Comparison of ENCODE assay signal across 20 cellular contexts in the genomic region with DNA sequence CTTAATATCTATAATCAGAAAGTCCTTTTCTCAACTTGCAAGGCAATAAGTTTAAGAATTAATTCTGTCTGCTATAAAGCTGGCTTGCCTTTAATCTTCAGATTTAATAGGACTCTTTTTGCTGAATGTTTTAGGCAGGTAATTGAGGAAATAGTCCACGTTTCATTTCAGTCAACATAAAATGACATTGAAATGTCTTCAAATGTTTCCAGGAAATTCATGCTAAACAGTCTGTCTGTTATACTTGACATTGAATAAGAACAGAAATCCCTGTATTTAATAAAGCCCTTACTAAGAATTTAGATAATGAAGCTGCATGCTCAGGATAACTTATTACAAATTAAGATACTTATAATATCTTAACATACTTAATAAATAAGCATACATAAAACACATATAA.
A peak's percentile ranks its signal among the peaks of the same experiment; 100 is the strongest.
DNase-seq lines count a peak whose midpoint lies in the region; ATAC-seq, FAIRE-seq and TF ChIP-seq lines count a peak whose summit lies in the region.
"Had no signal": no experiment of that assay in that cellular context is flagged by ENCODE, and none has a peak within 500 bp of the region (broad histone marks: within the 10 kb centered on the region; RNA-seq: fewer than 3 reads in every experiment).

No MANE protein-coding gene starts in this region.

- peak; percentile 83 for TF ChIP-seq EP300 in neural cell (conservative IDR thresholded peaks at IDR 0.05; ENCODE audit: poor library complexity, severe bottlenecking)

- H3K79me2 ChIP-seq in ACC112 (ENCODE audit: control insufficient read depth, insufficient read depth, low read length, unreplicated experiment) (no peaks in the 10 kb centered on the region), neural cell (replicated peaks; ENCODE audit: insufficient read depth, low read length) (no peaks in the 10 kb centered on the region)

- no peak for TF ChIP-seq RAD21 in neural cell (conservative IDR thresholded peaks at IDR 0.05)

- H3K27ac ChIP-seq in heart right ventricle (peak overlapping the region in 6 of 10 donors; percentile 74 to 85 (median 82)), ACC112 (ENCODE audit: low read depth, low read length) (no peak overlapping the region), dorsolateral prefrontal cortex (peak overlapping the region in 52 of 59 donors; percentile 3 to 86 (median 70)), neural cell (ENCODE audit: low read length) (no peak overlapping the region)
- H3K27ac ChIP-seq: C4-2B, HL-60 had no signal

- H4K20me1 ChIP-seq in neural cell (ENCODE audit: insufficient read depth), result no peaks in the 10 kb centered on the region

- H3K9ac ChIP-seq in neural cell (ENCODE audit: low read length), result no peak overlapping the region

- H3K36me3 ChIP-seq in heart right ventricle (no peaks in the 10 kb centered on the region), ACC112 (ENCODE audit: insufficient read depth, low read length) (no peaks in the 10 kb centered on the region), neural cell (ENCODE audit: insufficient read depth, low read length) (no peaks in the 10 kb centered on the region)

- 8 to 21% methylated on average over 1 of the region's 1 CpG for WGBS in heart right ventricle, 2 donors

- H3K27me3 ChIP-seq in heart right ventricle (no peaks in the 10 kb centered on the region), ACC112 (ENCODE audit: insufficient read depth, low read length) (no peaks in the 10 kb centered on the region), dorsolateral prefrontal cortex (no peaks in the 10 kb centered on the region), neural cell (ENCODE audit: insufficient read depth, low read depth, low read length) (no peaks in the 10 kb centered on the region)

- intact Hi-C loops in heart right ventricle (cut with DNase I) (loop anchor here in 2 of 10 donors (5.0 kb wide), 2 partner anchors 64 to 76 kb away; no protein-coding TSS in a partner anchor), cardiac septum (cut with DNase I) (loop anchor here (5.0 kb wide), 1 partner anchor 76 kb away; no protein-coding TSS in a partner anchor), dorsolateral prefrontal cortex (cut with DNase I) (no loop called here)

- H3K9me3 ChIP-seq in heart right ventricle (no peaks in the 10 kb centered on the region), neural cell (ENCODE audit: low read length) (no peaks in the 10 kb centered on the region)
- H3K9me3 ChIP-seq: Caco-2 had no signal

- no peak overlapping the region for H3K4me2 ChIP-seq in neural cell (ENCODE audit: low read length)
- H3K4me2 ChIP-seq: GM23338 had no signal

- no peak for ATAC-seq in heart right ventricle
- ATAC-seq: GM23338, HCT116 had no signal

- TF ChIP-seq CTCF in heart right ventricle (IDR thresholded peaks at IDR 0.05) (no peak), dorsolateral prefrontal cortex (IDR thresholded peaks at IDR 0.05 in 54 of 56, conservative IDR thresholded peaks at IDR 0.05 in 2 of 56; ENCODE audit: low read depth in 1 of 56, partially characterized antibody in 56 of 56) (no peak), neural cell (IDR thresholded peaks at IDR 0.05; ENCODE audit: poor library complexity, severe bottlenecking) (no peak)

- no peak for FAIRE-seq in urothelium cell line (lab: Jason Lieb, UNC)
- no peak for FAIRE-seq in GM19239 (lab: Jason Lieb, UNC)
- FAIRE-seq: D721Med, G401.6, GM12891, GM18507 had no signal

- no peaks in the 10 kb centered on the region for H3K9me2 ChIP-seq in neural cell (ENCODE audit: insufficient read depth, low read length)

- no peak overlapping the region for H3K4me3 ChIP-seq in heart right ventricle
- no peak overlapping the region for H3K4me3 ChIP-seq in ACC112 (ENCODE audit: low read depth, low read length)
- peak overlapping the region in 8 of 59 donors; percentile 4 to 47 (median 34) for H3K4me3 ChIP-seq in dorsolateral prefrontal cortex
- no peak overlapping the region for H3K4me3 ChIP-seq in neural cell (ENCODE audit: low read length)
- H3K4me3 ChIP-seq: GM23338 had no signal

- DNase-seq in heart right ventricle (no peak), cardiac septum (ENCODE audit: low spot score) (no peak), dorsolateral prefrontal cortex (no peak), urothelium cell line (ENCODE audit: low spot score) (no peak), T1000 (lab: John Stamatoyannopoulos, UW) (no peak), GM19239 (ENCODE audit: insufficient read length, low spot score) (no peak)
- DNase-seq: Caco-2; CD4-positive, alpha-beta T cell; H7; HFFc6 had no signal

- H2AFZ ChIP-seq in ACC112 (ENCODE audit: low read length, unreplicated experiment) (peak overlapping the region; percentile 73), neural cell (ENCODE audit: low read depth, low read length) (no peak overlapping the region)
- H2AFZ ChIP-seq: GM23338 had no signal

- H3K4me1 ChIP-seq in heart right ventricle (peaks cover 0 to 54% (median 31%) of the 10 kb centered on the region in 9 donors), ACC112 (ENCODE audit: control insufficient read depth, insufficient read depth, low read length, unreplicated experiment) (peaks cover 18% of the 10 kb centered on the region)
- H3K4me1 ChIP-seq: Caco-2 had no signal

- peaks cover 4% of the 10 kb centered on the region for H3F3A ChIP-seq in neural cell (ENCODE audit: insufficient read depth, low read length, poor library complexity, severe bottlenecking)

TF ChIP-seq in neural cell, 6 proteins besides CTCF, POLR2A, EP300 and RAD21:
- TF ChIP-seq POLR2AphosphoS5 (IDR thresholded peaks at IDR 0.05) (peak; percentile 55), SMC3 (conservative IDR thresholded peaks at IDR 0.05; ENCODE audit: poor library complexity) (no peak)

Comparison
In these comparisons a context has a peak if more than half of its experiments do, and no peak if none do; other contexts are left out.
1. H3K27ac ChIP-seq: peak in heart right ventricle (6 of 10) and dorsolateral prefrontal cortex (52 of 59); none in ACC112 (single experiment) and neural cell (single experiment).